Comparison of ENCODE assay signal across 9 cellular contexts in genomic region chr2:33134764-33135560, GRCh38.
DNase-seq lines count a peak whose midpoint lies in the region; ATAC-seq and TF ChIP-seq lines count a peak whose summit lies in the region.
"Had no signal": no experiment of that assay in that cellular context is flagged by ENCODE, and none has a peak within 500 bp of the region (broad histone marks: within the 10 kb centered on the region; RNA-seq: fewer than 3 reads in every experiment).

No MANE protein-coding gene starts in this region.

- H3K27ac ChIP-seq in VCaP (peak overlapping the region; percentile 54), rectal smooth muscle tissue (ENCODE audit: low read depth, low read length) (peak overlapping the region; percentile 89)

- DNase-seq in Daoy (ENCODE audit: low read depth) (peak; percentile 60), Right ventricle myocardium superior (no peak), NCI-H2081 (lab: John Stamatoyannopoulos, UW) (no peak)
- no peak for DNase-seq in activated effector memory CD4-positive, alpha-beta T cell treated with anti-CD3 and anti-CD28 coated beads, Interleukin-2, amount 50 U/mL, for 16 hours
- DNase-seq: NCI-H1048 had no signal

- intact Hi-C loops in Right ventricle myocardium superior (cut with DNase I): no loop called here

- H3K36me3 ChIP-seq in rectal smooth muscle tissue (ENCODE audit: control insufficient read depth, insufficient read depth, low read length): no peaks in the 10 kb centered on the region

- no peaks in the 10 kb centered on the region for H3K27me3 ChIP-seq in rectal smooth muscle tissue (ENCODE audit: control insufficient read depth, insufficient read depth, low read length)

- peak overlapping the region; percentile 59 for H3K4me3 ChIP-seq in rectal smooth muscle tissue (ENCODE audit: low read length)

- H3K9ac ChIP-seq in rectal smooth muscle tissue (ENCODE audit: low read length): no peak overlapping the region

- no peak for TF ChIP-seq CTCF in VCaP (conservative IDR thresholded peaks at IDR 0.05)

- H3K4me1 ChIP-seq in rectal smooth muscle tissue (ENCODE audit: control insufficient read depth, insufficient read depth, low read length): peaks cover 42% of the 10 kb centered on the region

- ATAC-seq in Right ventricle myocardium superior (ENCODE audit: poor library complexity) (peak; percentile 38), GM18517 (IDR thresholded peaks at IDR 0.05; ENCODE audit: unreplicated experiment) (no peak), GM19351 (IDR thresholded peaks at IDR 0.05; ENCODE audit: unreplicated experiment) (no peak)
